ENCODE assay signal across 1 cellular context in the genomic region with DNA sequence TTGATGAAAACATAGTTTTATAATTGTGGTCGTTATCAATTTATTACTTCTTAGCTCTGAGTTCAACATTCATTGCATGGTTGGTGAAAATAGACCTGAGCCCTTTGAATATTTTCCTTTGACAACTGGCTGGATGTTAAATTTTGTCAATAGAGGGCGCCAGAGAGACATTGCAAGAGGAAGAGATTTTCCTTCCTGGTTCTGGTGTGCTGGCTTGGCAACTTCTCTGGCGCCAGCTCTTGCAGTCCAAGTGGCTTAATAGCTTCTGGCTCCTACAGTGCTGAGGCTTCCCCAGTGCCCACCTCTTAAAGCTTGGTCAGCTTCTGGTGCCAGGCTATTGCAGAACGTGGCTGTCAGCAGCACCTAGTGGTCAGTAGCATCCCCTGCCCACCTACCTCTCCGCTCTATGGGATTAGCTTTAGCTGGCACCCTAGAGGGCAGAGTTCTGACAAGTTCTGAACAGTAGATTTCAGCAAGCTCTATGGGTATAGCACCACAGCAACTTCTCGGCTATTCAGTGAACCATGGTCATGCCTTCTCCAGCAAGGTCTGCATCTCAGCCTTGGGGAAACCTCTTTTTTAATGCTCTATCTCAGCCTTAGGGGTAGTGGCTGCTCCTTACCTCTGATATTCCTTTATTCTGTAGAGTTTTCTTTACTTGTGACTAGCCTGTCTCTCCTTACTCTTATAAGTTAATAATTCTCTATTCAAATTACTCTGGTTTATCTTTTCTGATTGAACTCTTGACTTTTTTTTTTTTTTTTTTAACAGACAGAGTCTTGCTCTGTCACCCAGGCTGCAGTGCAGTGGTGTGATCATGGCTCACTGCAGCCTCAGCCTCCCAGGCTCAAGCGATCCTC.
TF ChIP-seq lines count a peak whose summit lies in the region.

No MANE protein-coding gene starts in this region.

TF ChIP-seq in endothelial cell of umbilical vein, 7 proteins besides CTCF, POLR2A, EP300 and RAD21 (continued from another document):
- TF ChIP-seq POLR2AphosphoS5 (IDR thresholded peaks at IDR 0.05; ENCODE audit: insufficient read depth, low read depth, low read length), result no peak
- TF ChIP-seq MYC (IDR thresholded peaks at IDR 0.05; ENCODE audit: low read depth, low read length), result no peak
